ENCODE assay signal across 22 cellular contexts in genomic region chr4:8532245-8532781, GRCh38. TPM values are rescaled to one million over a fixed set of nuclear protein-coding genes. Genes with fewer than 3 reads are reported as not detected.
"Had no signal": no experiment of that assay in that cellular context is flagged by ENCODE, and none has a peak within 500 bp of the region (broad histone marks: within the 10 kb centered on the region; RNA-seq: fewer than 3 reads in every experiment).

No MANE protein-coding gene starts in this region.

- H3K27ac Mint-ChIP-seq: activated B cell treated with CpG ODN at 0.5 μM for 24 hours; activated CD4-positive, alpha-beta T cell treated with anti-CD3 and anti-CD28 coated beads, Interleukin-2, amount 10 ng/mL, durations not matched to agents 7 days and 5 days; activated naive CD8-positive, alpha-beta T cell; brain; dendritic cell treated with granulocyte-macrophage colony-stimulating factor and Interleukin-4, amounts not matched to agents 40 ng/mL and 50 ng/mL, for 4 days; effector memory CD8-positive, alpha-beta T cell; immature natural killer cell; natural killer cell; stimulated activated naive B cell treated with anti-CD40 and anti-IgM and Interleukin-4, amounts not matched to agents 10 μg/mL and 1 μg/mL and 100 μg/mL, for 72 hours had no signal

- DNase-seq: activated B cell treated with CpG ODN at 0.5 μM for 24 hours; activated CD4-positive, alpha-beta T cell treated with anti-CD3 and anti-CD28 coated beads, Interleukin-2, amount 10 ng/mL, durations not matched to agents 7 days and 5 days; activated effector memory CD4-positive, alpha-beta T cell treated with Interleukin-2 at 50 U/mL for 16 hours; amygdala; effector memory CD8-positive, alpha-beta T cell; hypothalamus; immature natural killer cell; left cardiac atrium; mucosa of descending colon; natural killer cell; right cardiac atrium; spleen; stimulated activated CD4-positive, alpha-beta T cell treated with anti-CD3 and anti-CD28 coated beads, Interleukin-1b, Interleukin-23, amount 100 ng/mL, for 48 hours; stimulated activated naive B cell treated with anti-CD40 and anti-IgM and Interleukin-4, amounts not matched to agents 10 μg/mL and 1 μg/mL and 100 μg/mL, for 72 hours; transverse colon had no signal

- H3K4me3 ChIP-seq: lung, mucosa of descending colon, spleen, transverse colon had no signal

- H3K36me3 Mint-ChIP-seq: brain, immature natural killer cell, natural killer cell had no signal

- H3K9me3 ChIP-seq: mucosa of descending colon, transverse colon had no signal

- H3K4me3 Mint-ChIP-seq: activated B cell treated with CpG ODN at 0.5 μM for 24 hours; activated CD4-positive, alpha-beta T cell treated with anti-CD3 and anti-CD28 coated beads, Interleukin-2, amount 10 ng/mL, durations not matched to agents 7 days and 5 days; activated naive CD8-positive, alpha-beta T cell; brain; dendritic cell treated with granulocyte-macrophage colony-stimulating factor and Interleukin-4, amounts not matched to agents 40 ng/mL and 50 ng/mL, for 4 days; effector memory CD8-positive, alpha-beta T cell; immature natural killer cell; natural killer cell; stimulated activated naive B cell treated with anti-CD40 and anti-IgM and Interleukin-4, amounts not matched to agents 10 μg/mL and 1 μg/mL and 100 μg/mL, for 72 hours had no signal

- H3K4me1 Mint-ChIP-seq: activated B cell treated with CpG ODN at 0.5 μM for 24 hours, immature natural killer cell, natural killer cell had no signal

- H3K36me3 ChIP-seq: spleen, transverse colon had no signal

- H3K27ac ChIP-seq: spleen, transverse colon had no signal

- ATAC-seq: effector memory CD8-positive, alpha-beta T cell; left cardiac atrium; mucosa of descending colon; natural killer cell; right cardiac atrium; stimulated activated naive B cell treated with anti-CD40 and anti-IgM and Interleukin-4, amounts not matched to agents 10 μg/mL and 1 μg/mL and 100 μg/mL, for 72 hours had no signal

- H3K27me3 Mint-ChIP-seq: activated CD4-positive, alpha-beta T cell treated with anti-CD3 and anti-CD28 coated beads, Interleukin-2, amount 10 ng/mL, durations not matched to agents 7 days and 5 days; dendritic cell treated with granulocyte-macrophage colony-stimulating factor and Interleukin-4, amounts not matched to agents 40 ng/mL and 50 ng/mL, for 4 days had no signal

- H3K27me3 ChIP-seq: spleen, transverse colon had no signal

- H3K9me3 Mint-ChIP-seq: effector memory CD8-positive, alpha-beta T cell; immature natural killer cell; natural killer cell had no signal

RNA-seq across cellular contexts. Expression of gene GPR78, which starts 47.9 kb away (rescaled TPM):
- total RNA-seq: activated B cell treated with CpG ODN at 0.5 μM for 24 hours; activated CD4-positive, alpha-beta T cell treated with anti-CD3 and anti-CD28 coated beads, Interleukin-2, amount 10 ng/mL, durations not matched to agents 7 days and 5 days; epithelial cell of proximal tubule; natural killer cell; subcutaneous adipose tissue; T-helper 1 cell treated with Interleukin-12 subunit alpha and Interleukin-12 subunit beta and Interleukin-4 antibody, amounts not matched to agents 30 ng/mL and 1 ng/mL, for 36 hours had no signal
- polyA plus RNA-seq: immature natural killer cell had no signal
